In the genomic region with DNA sequence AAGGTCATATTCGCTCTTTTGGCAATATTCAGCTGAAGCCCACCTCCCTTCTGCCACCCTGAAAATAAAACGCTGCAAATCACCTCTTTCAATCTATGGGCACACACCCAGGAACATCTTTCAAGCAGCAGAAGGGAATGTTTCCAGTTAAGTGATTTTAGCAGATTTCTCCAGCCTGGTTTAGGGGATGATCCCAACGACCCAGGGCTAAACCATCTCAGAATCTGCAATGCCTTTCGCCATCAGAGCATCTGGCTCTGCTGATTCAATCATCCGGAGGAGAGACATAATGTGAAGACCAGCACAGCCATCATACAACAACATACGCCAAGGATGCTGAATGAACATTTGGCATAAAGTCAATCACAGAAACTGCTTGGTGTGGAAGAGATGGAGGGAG, we compare ENCODE assay signal across 22 cellular contexts. TPM values are rescaled to one million over a fixed set of nuclear protein-coding genes. Genes with fewer than 3 reads are reported as not detected.
A peak's percentile ranks its signal among the peaks of the same experiment; 100 is the strongest.
DNase-seq lines count a peak whose midpoint lies in the region; ATAC-seq and TF ChIP-seq lines count a peak whose summit lies in the region.
"Had no signal": no experiment of that assay in that cellular context is flagged by ENCODE, and none has a peak within 500 bp of the region (broad histone marks: within the 10 kb centered on the region; RNA-seq: fewer than 3 reads in every experiment).

No MANE protein-coding gene starts in this region.

- no peak overlapping the region for H3K4me2 ChIP-seq in SK-N-SH
- H3K4me2 ChIP-seq: A549 had no signal

- H3K9ac ChIP-seq in SK-N-SH: no peak overlapping the region

- no peaks in the 10 kb centered on the region for H3K36me3 ChIP-seq in SK-N-SH (replicated peaks in 1 of 2; ENCODE audit: control insufficient read depth in 1 of 2, insufficient read depth in 2 of 2, low read length in 1 of 2)
- H3K36me3 ChIP-seq: HAP-1 had no signal

- no peaks in the 10 kb centered on the region for H3K79me2 ChIP-seq in SK-N-SH (ENCODE audit: insufficient read depth)

- no peaks in the 10 kb centered on the region for H3K27me3 ChIP-seq in SK-N-SH (ENCODE audit: insufficient read depth)

- TF ChIP-seq RAD21 in SK-N-SH (IDR thresholded peaks at IDR 0.05; ENCODE audit: low read length): no peak

- peaks cover 0 to 15% of the 10 kb centered on the region in 2 experiments; a peak in 2 of 4 replicates for H3K4me1 ChIP-seq in SK-N-SH (ENCODE audit: control insufficient read depth in 1 of 2, insufficient read depth in 2 of 2, low read depth in 1 of 2, low read length in 1 of 2)
- H3K4me1 ChIP-seq: A549, HAP-1 had no signal

- H3F3A ChIP-seq in SK-N-SH (replicated peaks; ENCODE audit: insufficient read depth): no peaks in the 10 kb centered on the region

- peak overlapping the region in 1 of 2 experiments; percentile 97; a peak in 2 of 4 replicates for H3K27ac ChIP-seq in SK-N-SH (ENCODE audit: low read depth in 2 of 2, low read length in 1 of 2)
- H3K27ac ChIP-seq: 22Rv1, A549 had no signal

- H3K9me2 ChIP-seq in SK-N-SH: no peaks in the 10 kb centered on the region

- DNase-seq in DMS 273 (lab: John Stamatoyannopoulos, UW; ENCODE audit: unreplicated experiment): peak; percentile 6
- DNase-seq in DMS 273 treated with DMSO at 0.1 percent for 48 hours (lab: John Stamatoyannopoulos, UW): no peak
- DNase-seq in SK-N-SH: peak; percentile 61
- peak; percentile 2 for DNase-seq in NCI-H69 (lab: John Stamatoyannopoulos, UW)
- no peak for DNase-seq in effector CD4-positive, alpha-beta T cell
- DNase-seq in NCI-H748 treated with DMSO at 0.1 percent for 48 hours (lab: John Stamatoyannopoulos, UW): no peak
- DNase-seq: ACHN; AML-193; Calu3; CD4-positive, alpha-beta memory T cell; COR-L47; DMS79; EL; GF-D8; GOT3; HFFc6 had no signal

- no peaks in the 10 kb centered on the region for H4K20me1 ChIP-seq in SK-N-SH (ENCODE audit: insufficient read depth)

- no peak for TF ChIP-seq CTCF in SK-N-SH (IDR thresholded peaks at IDR 0.05)

- H3K4me3 ChIP-seq in SK-N-SH (ENCODE audit: low read depth in 2 of 2, low read length in 1 of 2): no peak overlapping the region; a peak in 1 of 4 replicates
- H3K4me3 ChIP-seq: A549, HAP-1 had no signal

- POLR2A ChIA-PET in SK-N-SH (lab: Yijun Ruan, JAX): no interaction called here

- H2AFZ ChIP-seq in SK-N-SH (ENCODE audit: low read depth): no peak overlapping the region

- 3% methylated on average over 6 of the region's 6 CpGs for WGBS in SK-N-SH (ENCODE audit: low lambda C conversion rate)

- ATAC-seq in SK-N-SH treated with all-trans-retinoic acid at 6 μM for 48 hours (no peak; the same call in 2 of the 3 replicates), GM21737 (IDR thresholded peaks at IDR 0.05; ENCODE audit: unreplicated experiment) (no peak)
- ATAC-seq: A549 had no signal

- CTCF ChIA-PET in SK-N-SH (lab: Yijun Ruan, JAX): no interaction called here

- no peaks in the 10 kb centered on the region for H3K9me3 ChIP-seq in SK-N-SH
- H3K9me3 ChIP-seq: A549, HAP-1 had no signal

- TF ChIP-seq EP300 in SK-N-SH (IDR thresholded peaks at IDR 0.05; ENCODE audit: borderline replicate concordance in 1 of 2, low read depth in 1 of 2, low read length in 1 of 2): no peak

TF ChIP-seq in SK-N-SH, 30 proteins besides CTCF, POLR2A, EP300 and RAD21:
- TF ChIP-seq SIN3A (IDR thresholded peaks at IDR 0.05; ENCODE audit: borderline replicate concordance, low read depth, low read length) (no peak), MAX (IDR thresholded peaks at IDR 0.05; ENCODE audit: low read depth) (no peak)

TF ChIP-seq in SK-N-SH treated with all-trans-retinoic acid at 6 μM for 48 hours, 23 proteins besides CTCF, POLR2A, EP300 and RAD21:
- no peak for TF ChIP-seq ZC3H10 (CRISPR knock-in tag; IDR thresholded peaks at IDR 0.05)
- no peak for TF ChIP-seq ESRRG (CRISPR knock-in tag; IDR thresholded peaks at IDR 0.05)
- no peak for TF ChIP-seq ISL1 (CRISPR knock-in tag; IDR thresholded peaks at IDR 0.05)
- TF ChIP-seq, protein P1, sequence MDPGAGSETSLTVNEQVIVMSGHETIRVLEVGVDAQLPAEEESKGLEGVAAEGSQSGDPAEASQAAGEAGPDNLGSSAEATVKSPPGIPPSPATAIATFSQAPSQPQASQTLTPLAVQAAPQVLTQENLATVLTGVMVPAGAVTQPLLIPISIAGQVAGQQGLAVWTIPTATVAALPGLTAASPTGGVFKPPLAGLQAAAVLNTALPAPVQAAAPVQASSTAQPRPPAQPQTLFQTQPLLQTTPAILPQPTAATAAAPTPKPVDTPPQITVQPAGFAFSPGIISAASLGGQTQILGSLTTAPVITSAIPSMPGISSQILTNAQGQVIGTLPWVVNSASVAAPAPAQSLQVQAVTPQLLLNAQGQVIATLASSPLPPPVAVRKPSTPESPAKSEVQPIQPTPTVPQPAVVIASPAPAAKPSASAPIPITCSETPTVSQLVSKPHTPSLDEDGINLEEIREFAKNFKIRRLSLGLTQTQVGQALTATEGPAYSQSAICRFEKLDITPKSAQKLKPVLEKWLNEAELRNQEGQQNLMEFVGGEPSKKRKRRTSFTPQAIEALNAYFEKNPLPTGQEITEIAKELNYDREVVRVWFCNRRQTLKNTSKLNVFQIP (CRISPR knock-in tag; IDR thresholded peaks at IDR 0.05; ENCODE audit: borderline replicate concordance, low read depth): no peak
- TF ChIP-seq BACH2 (CRISPR knock-in tag; IDR thresholded peaks at IDR 0.05; ENCODE audit: borderline replicate concordance): no peak
- no peak for TF ChIP-seq TSHZ2 (CRISPR knock-in tag; IDR thresholded peaks at IDR 0.05)
- TF ChIP-seq, protein P2, sequence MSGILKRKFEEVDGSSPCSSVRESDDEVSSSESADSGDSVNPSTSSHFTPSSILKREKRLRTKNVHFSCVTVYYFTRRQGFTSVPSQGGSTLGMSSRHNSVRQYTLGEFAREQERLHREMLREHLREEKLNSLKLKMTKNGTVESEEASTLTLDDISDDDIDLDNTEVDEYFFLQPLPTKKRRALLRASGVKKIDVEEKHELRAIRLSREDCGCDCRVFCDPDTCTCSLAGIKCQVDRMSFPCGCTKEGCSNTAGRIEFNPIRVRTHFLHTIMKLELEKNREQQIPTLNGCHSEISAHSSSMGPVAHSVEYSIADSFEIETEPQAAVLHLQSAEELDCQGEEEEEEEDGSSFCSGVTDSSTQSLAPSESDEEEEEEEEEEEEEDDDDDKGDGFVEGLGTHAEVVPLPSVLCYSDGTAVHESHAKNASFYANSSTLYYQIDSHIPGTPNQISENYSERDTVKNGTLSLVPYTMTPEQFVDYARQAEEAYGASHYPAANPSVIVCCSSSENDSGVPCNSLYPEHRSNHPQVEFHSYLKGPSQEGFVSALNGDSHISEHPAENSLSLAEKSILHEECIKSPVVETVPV (CRISPR knock-in tag; IDR thresholded peaks at IDR 0.05): no peak

RNA-seq across cellular contexts. Expression of gene LRRN1, which starts 15.6 kb away (rescaled TPM):
- polyA plus RNA-seq in SK-N-SH (2012; rRNA removed): 0.03 TPM in 2 replicates
- 0.08 and 0.10 TPM in 2 replicates for polyA plus RNA-seq in SK-N-SH (2012; cell fraction: cytosol; rRNA removed)
- not detected in 2 replicates for polyA plus RNA-seq in SK-N-SH (2012; cell fraction: nucleus; rRNA removed)
- polyA plus RNA-seq: A549, BJ had no signal

Comparison
In these comparisons a context has a peak if more than half of its experiments do, and no peak if none do; other contexts are left out.
1. DNase-seq: peak in DMS 273 (single experiment), SK-N-SH (single experiment) and NCI-H69 (single experiment); none in DMS 273 treated with DMSO at 0.1 percent for 48 hours (single experiment), effector CD4-positive, alpha-beta T cell (single experiment) and NCI-H748 treated with DMSO at 0.1 percent for 48 hours (single experiment).